Comparison of ENCODE assay signal across 8 cellular contexts in genomic region chr10:97278491-97278989, GRCh38. TPM values are rescaled to one million over a fixed set of nuclear protein-coding genes. Genes with fewer than 3 reads are reported as not detected.
DNase-seq lines count a peak whose midpoint lies in the region; ATAC-seq and TF ChIP-seq lines count a peak whose summit lies in the region.

No MANE protein-coding gene starts in this region.

- TF ChIP-seq POLR2A in Peyer's patch (IDR thresholded peaks at IDR 0.05), result no peak

- no peak overlapping the region for H3K27ac ChIP-seq in Peyer's patch
- no peak overlapping the region for H3K27ac ChIP-seq in endodermal cell (ENCODE audit: low read depth, low read length)
- H3K27ac ChIP-seq in muscle layer of duodenum (ENCODE audit: low read length), result peak overlapping the region; percentile 5

- no peak overlapping the region for H3K27ac Mint-ChIP-seq in endodermal cell

- no peak for ATAC-seq in HG03521 (IDR thresholded peaks at IDR 0.05; ENCODE audit: unreplicated experiment)
- no peak for ATAC-seq in HG03354 (IDR thresholded peaks at IDR 0.05; ENCODE audit: poor library complexity, severe bottlenecking, unreplicated experiment)

- H3K9me3 ChIP-seq in Peyer's patch (no peaks in the 10 kb centered on the region), endodermal cell (ENCODE audit: control insufficient read depth, low read length) (peaks cover 5% of the 10 kb centered on the region), muscle layer of duodenum (ENCODE audit: control insufficient read depth in 1 of 2, low read length in 2 of 2) (no peaks in the 10 kb centered on the region)

- H3K4me1 ChIP-seq in Peyer's patch (peaks cover 0 to 15% (median 0%) of the 10 kb centered on the region in 4 donors), endodermal cell (ENCODE audit: control insufficient read depth, insufficient read depth, low read length) (no peaks in the 10 kb centered on the region), muscle layer of duodenum (ENCODE audit: control insufficient read depth in 1 of 2, insufficient read depth in 2 of 2, low read length in 2 of 2) (peaks cover 7 to 12% of the 10 kb centered on the region in 2 donors)

- H3K36me3 ChIP-seq in Peyer's patch (no peaks in the 10 kb centered on the region), endodermal cell (ENCODE audit: control insufficient read depth, insufficient read depth, low read length) (no peaks in the 10 kb centered on the region), muscle layer of duodenum (ENCODE audit: control insufficient read depth in 1 of 2, insufficient read depth in 2 of 2, low read length in 2 of 2) (no peaks in the 10 kb centered on the region)

- peak; percentile 64 for TF ChIP-seq CTCF in LNCAP (IDR thresholded peaks at IDR 0.05)
- TF ChIP-seq CTCF in Peyer's patch (IDR thresholded peaks at IDR 0.05), result peak; percentile 37 to 80 (median 72)
- peak; percentile 82 for TF ChIP-seq CTCF in endodermal cell (conservative IDR thresholded peaks at IDR 0.05)

- DNase-seq in Daoy (ENCODE audit: low read depth), result peak; percentile 29
- no peak for DNase-seq in Peyer's patch
- no peak for DNase-seq in endodermal cell
- no peak for DNase-seq in 8988T

- H3K27me3 Mint-ChIP-seq in endodermal cell (ENCODE audit: insufficient read depth), result no peaks in the 10 kb centered on the region

- H3K4me3 ChIP-seq in Peyer's patch (no peak overlapping the region), endodermal cell (ENCODE audit: low read length) (no peak overlapping the region), muscle layer of duodenum (ENCODE audit: low read depth in 1 of 2, low read length in 2 of 2) (no peak overlapping the region)

- H3K27me3 ChIP-seq in Peyer's patch (no peaks in the 10 kb centered on the region), endodermal cell (ENCODE audit: control insufficient read depth, insufficient read depth, low read length, poor library complexity, severe bottlenecking) (no peaks in the 10 kb centered on the region), muscle layer of duodenum (ENCODE audit: low read depth, low read length) (no peaks in the 10 kb centered on the region)

- no peak overlapping the region for H3K9ac ChIP-seq in endodermal cell (ENCODE audit: extremely low read depth, low read length, poor library complexity, severe bottlenecking)

- H3K36me3 Mint-ChIP-seq in endodermal cell (ENCODE audit: low read depth), result no peaks in the 10 kb centered on the region

- H3K4me1 Mint-ChIP-seq in endodermal cell, result peaks cover 6% of the 10 kb centered on the region

- H3K4me3 Mint-ChIP-seq in endodermal cell, result no peak overlapping the region

- H3K9me3 Mint-ChIP-seq in endodermal cell, result no peaks in the 10 kb centered on the region

RNA-seq across cellular contexts. Expression of gene ARHGAP19, which starts 13.9 kb away (rescaled TPM):
- 9.8 and 11.4 TPM in 2 replicates for total RNA-seq in Daoy (2014; rRNA removed; shearing (Covaris generic))
- total RNA-seq in Peyer's patch, result 10 to 100 TPM in 1 of 4 donors, 1 to 10 TPM in 3; 4.9 to 28.9 (median 7.3) TPM
- total RNA-seq in endodermal cell, result 10 to 100 TPM; 26.8 to 47.6 TPM
- polyA plus RNA-seq in endodermal cell (2013, experiment 1 of 2), result 31.1 TPM
- 30.3 TPM for polyA plus RNA-seq in endodermal cell (2013, experiment 2 of 2)

RNA-seq across cellular contexts. Expression of gene FRAT1, which starts 40.5 kb away (rescaled TPM):
- total RNA-seq in Daoy (2014; rRNA removed; shearing (Covaris generic)), result 1.3 and 2.2 TPM in 2 replicates
- total RNA-seq in Peyer's patch, result 1 to 10 TPM; 1.7 to 9.7 (median 6.9) TPM
- 1 to 10 TPM; 6.5 to 7.3 TPM for total RNA-seq in endodermal cell
- polyA plus RNA-seq in endodermal cell (2013, experiment 1 of 2), result 3.2 TPM
- polyA plus RNA-seq in endodermal cell (2013, experiment 2 of 2), result 2.2 TPM

RNA-seq across cellular contexts. Expression of gene FRAT2, which starts 56.0 kb away (rescaled TPM):
- 12.7 and 13.8 TPM in 2 replicates for total RNA-seq in Daoy (2014; rRNA removed; shearing (Covaris generic))
- 10 to 100 TPM; 19.0 to 31.7 (median 24.0) TPM for total RNA-seq in Peyer's patch
- 10 to 100 TPM; 31.0 to 35.2 TPM for total RNA-seq in endodermal cell
- polyA plus RNA-seq in endodermal cell (2013, experiment 1 of 2), result 12.1 TPM
- polyA plus RNA-seq in endodermal cell (2013, experiment 2 of 2), result 8.5 TPM
